31 cellular contexts compared by ENCODE assay signal in genomic region chr18:57281519-57281918, GRCh38.
"Had no signal": no experiment of that assay in that cellular context is flagged by ENCODE, and none has a peak within 500 bp of the region (broad histone marks: within the 10 kb centered on the region; RNA-seq: fewer than 3 reads in every experiment).

No MANE protein-coding gene starts in this region.

- FAIRE-seq: colon had no signal

- H3K4me3 ChIP-seq: adrenal gland, body of pancreas, esophagus muscularis mucosa, gastrocnemius medialis, heart right ventricle had no signal

- H3K4me1 ChIP-seq: adrenal gland, body of pancreas, esophagus muscularis mucosa, foreskin keratinocyte, gastrocnemius medialis, heart right ventricle had no signal

- H3K27me3 ChIP-seq: adrenal gland, body of pancreas, esophagus muscularis mucosa, foreskin keratinocyte, gastrocnemius medialis had no signal

- H3K9me3 ChIP-seq: adrenal gland, body of pancreas, esophagus muscularis mucosa, gastrocnemius medialis had no signal

- H3K36me3 ChIP-seq: adrenal gland, esophagus muscularis mucosa, gastrocnemius medialis, heart right ventricle had no signal

- ATAC-seq: activated CD4-positive, alpha-beta T cell treated with anti-CD3 and anti-CD28 coated beads for 36 hours; activated CD8-positive, alpha-beta memory T cell treated with anti-CD3 and anti-CD28 coated beads, Interleukin-2, amount 10 ng/mL, durations not matched to agents 7 days and 5 days; activated CD8-positive, alpha-beta T cell treated with anti-CD3 and anti-CD28 coated beads, Interleukin-2, amount 10 ng/mL, durations not matched to agents 7 days and 5 days; activated naive CD8-positive, alpha-beta T cell treated with anti-CD3 and anti-CD28 coated beads, Interleukin-2, amount 50 U/mL, for 24 hours; body of pancreas; effector memory CD8-positive, alpha-beta T cell; foreskin keratinocyte; gastrocnemius medialis; heart right ventricle; T-helper 17 cell had no signal

- DNase-seq: activated CD4-positive, alpha-beta memory T cell treated with anti-CD3 and anti-CD28 coated beads for 36 hours; activated CD4-positive, alpha-beta T cell treated with anti-CD3 and anti-CD28 coated beads for 36 hours; activated CD4-positive, alpha-beta T cell treated with anti-CD3 and anti-CD28 coated beads, Interleukin-2, amount 10 ng/mL, durations not matched to agents 24 days and 14 days; activated CD4-positive, CD25-positive, alpha-beta regulatory T cell; activated CD4-positive, CD25-positive, alpha-beta regulatory T cell treated with anti-CD3 and anti-CD28 coated beads, Interleukin-2, amount 50 U/mL, for 72 hours; activated CD8-positive, alpha-beta memory T cell treated with anti-CD3 and anti-CD28 coated beads, Interleukin-2, amount 10 ng/mL, durations not matched to agents 7 days and 5 days; activated CD8-positive, alpha-beta memory T cell treated with anti-CD3 and anti-CD28 coated beads, Interleukin-2, amount 50 U/mL, for 4 hours; activated CD8-positive, alpha-beta T cell treated with anti-CD3 and anti-CD28 coated beads, Interleukin-2, amount 10 ng/mL, durations not matched to agents 7 days and 5 days; activated effector memory CD4-positive, alpha-beta T cell treated with anti-CD3 and anti-CD28 coated beads, Interleukin-2, amount 50 U/mL, for 16 hours; activated naive CD4-positive, alpha-beta T cell treated with anti-CD3 and anti-CD28 coated beads for 36 hours; activated naive CD8-positive, alpha-beta T cell treated with anti-CD3 and anti-CD28 coated beads for 36 hours; activated naive CD8-positive, alpha-beta T cell treated with anti-CD3 and anti-CD28 coated beads, Interleukin-2, amount 50 U/mL, for 24 hours; activated T-cell treated with anti-CD3 and anti-CD28 coated beads, Interleukin-2, amount 50 U/mL, for 1 hour; activated T-cell treated with anti-CD3 and anti-CD28 coated beads, Interleukin-2, amount 50 U/mL, for 48 hours; adrenal gland; amygdala; aorta; body of pancreas; caudate nucleus; cortex of kidney; dermis blood vessel endothelial cell; effector CD4-positive, alpha-beta T cell; effector memory CD8-positive, alpha-beta T cell; erythroblast; foreskin keratinocyte; gastrocnemius medialis; heart right ventricle; T-helper 17 cell; T1000 had no signal

- H3K27ac ChIP-seq: adrenal gland, body of pancreas, esophagus muscularis mucosa, foreskin keratinocyte, gastrocnemius medialis, heart right ventricle had no signal
